Comparison of ENCODE assay signal across 1 cellular context in the genomic region with DNA sequence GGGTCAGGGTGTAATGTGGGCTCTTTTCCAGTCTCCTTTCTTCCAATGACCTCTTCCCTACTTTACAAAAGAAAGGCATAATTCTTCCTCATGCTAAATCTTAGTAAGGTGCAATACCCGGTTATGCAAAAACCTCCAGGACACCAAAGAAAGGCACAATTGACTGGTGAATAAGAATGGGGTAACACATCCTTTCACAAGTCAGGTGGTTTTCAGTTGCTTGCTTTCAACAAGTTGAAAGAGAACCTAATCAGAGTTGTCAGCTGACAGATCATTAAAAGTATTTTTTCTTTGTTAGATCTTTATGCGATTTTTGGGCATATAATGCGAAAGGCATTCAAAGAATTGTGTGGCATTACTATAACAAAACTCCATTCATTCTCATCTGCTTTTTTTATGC.
TF ChIP-seq lines count a peak whose summit lies in the region.

No MANE protein-coding gene starts in this region.

TF ChIP-seq in H1, 55 proteins besides CTCF, POLR2A, EP300 and RAD21:
- no peak for TF ChIP-seq RFX5 (IDR thresholded peaks at IDR 0.05; ENCODE audit: borderline replicate concordance, low read depth, low read length)
- TF ChIP-seq TEAD4 (IDR thresholded peaks at IDR 0.05; ENCODE audit: low read depth, low read length), result no peak
- 0 out of 2 replicates have a peak, but pooled peaks have one; percentile 1 for TF ChIP-seq CEBPB (IDR thresholded peaks at IDR 0.05; ENCODE audit: low read depth, low read length)
- TF ChIP-seq EZH2 (IDR thresholded peaks at IDR 0.05; ENCODE audit: low read depth, low read length, severe bottlenecking), result no peak
- no peak for TF ChIP-seq JUN (IDR thresholded peaks at IDR 0.05; ENCODE audit: low read depth, low read length)
- TF ChIP-seq CHD2 (IDR thresholded peaks at IDR 0.05; ENCODE audit: low read length), result no peak
- no peak for TF ChIP-seq TBP (IDR thresholded peaks at IDR 0.05; ENCODE audit: low read depth, low read length)
- no peak for TF ChIP-seq PHF8 (conservative IDR thresholded peaks at IDR 0.05; ENCODE audit: low read depth, low read length)
- no peak for TF ChIP-seq RXRA (IDR thresholded peaks at IDR 0.05; ENCODE audit: insufficient read depth, low read depth, low read length)
- peak; percentile 60; a peak in 1 of 4 replicates for TF ChIP-seq SIN3A (conservative IDR thresholded peaks at IDR 0.05 in 1 of 2, IDR thresholded peaks at IDR 0.05 in 1 of 2; ENCODE audit: low read depth in 1 of 2, low read length in 2 of 2)
- TF ChIP-seq KDM5A (IDR thresholded peaks at IDR 0.05; ENCODE audit: low read length), result no peak
- TF ChIP-seq KDM1A (IDR thresholded peaks at IDR 0.05; ENCODE audit: borderline replicate concordance, low read length), result no peak
- TF ChIP-seq SUZ12 (IDR thresholded peaks at IDR 0.05; ENCODE audit: low read length), result no peak
- peak; percentile 61; the same call in 1 of the 2 replicates for TF ChIP-seq POU5F1 (IDR thresholded peaks at IDR 0.05; ENCODE audit: low read depth, low read length)
- no peak for TF ChIP-seq ATF2 (IDR thresholded peaks at IDR 0.05; ENCODE audit: low read length)
- no peak for TF ChIP-seq GABPA (IDR thresholded peaks at IDR 0.05; ENCODE audit: borderline replicate concordance, insufficient read depth, low read length)
- peak in 1 of 2 experiments; percentile 76; a peak in 1 of 4 replicates for TF ChIP-seq HDAC2 (IDR thresholded peaks at IDR 0.05; ENCODE audit: borderline replicate concordance in 1 of 2, low read depth in 2 of 2, low read length in 2 of 2)
- TF ChIP-seq SIRT6 (IDR thresholded peaks at IDR 0.05; ENCODE audit: low read length), result no peak
- no peak for TF ChIP-seq SP2 (IDR thresholded peaks at IDR 0.05; ENCODE audit: low read length)
- no peak for TF ChIP-seq HDAC6 (IDR thresholded peaks at IDR 0.05; ENCODE audit: low read depth, low read length)
- TF ChIP-seq BACH1 (IDR thresholded peaks at IDR 0.05; ENCODE audit: low read length), result no peak
- no peak for TF ChIP-seq TAF1 (IDR thresholded peaks at IDR 0.05; ENCODE audit: low read depth, low read length)
- 0 out of 2 replicates have a peak, but pooled peaks have one; percentile 16 for TF ChIP-seq SP1 (IDR thresholded peaks at IDR 0.05; ENCODE audit: low read depth, low read length)
- TF ChIP-seq MAX (IDR thresholded peaks at IDR 0.05), result no peak
- no peak for TF ChIP-seq JUND (IDR thresholded peaks at IDR 0.05; ENCODE audit: low read length)
- TF ChIP-seq SP4 (IDR thresholded peaks at IDR 0.05; ENCODE audit: low read length), result no peak
- TF ChIP-seq CREB1 (IDR thresholded peaks at IDR 0.05), result no peak
- TF ChIP-seq CBX5 (IDR thresholded peaks at IDR 0.05; ENCODE audit: low read depth, low read length), result no peak
- TF ChIP-seq, protein P1, sequence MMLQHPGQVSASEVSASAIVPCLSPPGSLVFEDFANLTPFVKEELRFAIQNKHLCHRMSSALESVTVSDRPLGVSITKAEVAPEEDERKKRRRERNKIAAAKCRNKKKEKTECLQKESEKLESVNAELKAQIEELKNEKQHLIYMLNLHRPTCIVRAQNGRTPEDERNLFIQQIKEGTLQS (IDR thresholded peaks at IDR 0.05; ENCODE audit: insufficient read depth, low read depth, low read length), result no peak
- no peak for TF ChIP-seq EGR1 (IDR thresholded peaks at IDR 0.05; ENCODE audit: borderline replicate concordance, low read depth, low read length)
- TF ChIP-seq GTF2F1 (IDR thresholded peaks at IDR 0.05; ENCODE audit: borderline replicate concordance, low read depth, low read length), result no peak
- no peak for TF ChIP-seq E2F6 (IDR thresholded peaks at IDR 0.05)
- TF ChIP-seq SIX5 (IDR thresholded peaks at IDR 0.05; ENCODE audit: low read depth, low read length), result no peak
- TF ChIP-seq NRF1 (IDR thresholded peaks at IDR 0.05; ENCODE audit: low read depth, low read length), result no peak
- no peak for TF ChIP-seq YY1 (IDR thresholded peaks at IDR 0.05; ENCODE audit: low read depth, low read length)
- no peak for TF ChIP-seq CTBP2 (IDR thresholded peaks at IDR 0.05; ENCODE audit: borderline replicate concordance, insufficient read depth, insufficient read length, low read length)
- no peak for TF ChIP-seq TCF12 (IDR thresholded peaks at IDR 0.05; ENCODE audit: low read depth, low read length)
- TF ChIP-seq CHD7 (IDR thresholded peaks at IDR 0.05; ENCODE audit: insufficient replicate concordance, low read length), result peak; percentile 87
- no peak for TF ChIP-seq BRCA1 (IDR thresholded peaks at IDR 0.05; ENCODE audit: low read depth, low read length)
- no peak for TF ChIP-seq RBBP5 (IDR thresholded peaks at IDR 0.05; ENCODE audit: borderline replicate concordance, low read depth, low read length)
- no peak for TF ChIP-seq USF2 (IDR thresholded peaks at IDR 0.05; ENCODE audit: low read length)
- TF ChIP-seq TAF7 (optimal IDR thresholded peaks at IDR 0.05; ENCODE audit: borderline replicate concordance, low read depth, low read length), result peak; percentile 17
- TF ChIP-seq BCL11A (IDR thresholded peaks at IDR 0.05; ENCODE audit: low read depth in 2 of 2, low read length in 2 of 2), result no peak
- TF ChIP-seq SAP30 (IDR thresholded peaks at IDR 0.05; ENCODE audit: insufficient read depth, insufficient replicate concordance, low read length), result no peak
- TF ChIP-seq POLR2AphosphoS5 (IDR thresholded peaks at IDR 0.05; ENCODE audit: low read depth, low read length), result no peak
- no peak for TF ChIP-seq CHD1 (IDR thresholded peaks at IDR 0.05; ENCODE audit: low read depth, low read length)
- TF ChIP-seq SRF (IDR thresholded peaks at IDR 0.05; ENCODE audit: low read depth, low read length), result no peak
- no peak for TF ChIP-seq RNF2 (IDR thresholded peaks at IDR 0.05; ENCODE audit: borderline replicate concordance, low read depth, low read length, missing control alignments, poor library complexity, severe bottlenecking)
- no peak for TF ChIP-seq KDM4A (IDR thresholded peaks at IDR 0.05; ENCODE audit: low read depth, low read length, severe bottlenecking)
- no peak for TF ChIP-seq MAFK (IDR thresholded peaks at IDR 0.05; ENCODE audit: low read depth, low read length)
- peak; percentile 38 for TF ChIP-seq ASH2L (IDR thresholded peaks at IDR 0.05; ENCODE audit: low read length)
- TF ChIP-seq CBX8 (IDR thresholded peaks at IDR 0.05; ENCODE audit: borderline replicate concordance, low read depth, low read length), result no peak
- no peak for TF ChIP-seq ZNF274 (IDR thresholded peaks at IDR 0.05; ENCODE audit: borderline replicate concordance, extremely low read depth, low read length)
- TF ChIP-seq FOSL1 (IDR thresholded peaks at IDR 0.05; ENCODE audit: insufficient read depth, low read depth, low read length), result no peak
- TF ChIP-seq NANOG (IDR thresholded peaks at IDR 0.05; ENCODE audit: insufficient read depth, low read depth, low read length, poor library complexity, severe bottlenecking), result no peak
